In genomic region chrX:838666-839065, GRCh38 we compare ENCODE assay signal across 8 cellular contexts.
DNase-seq lines count a peak whose midpoint lies in the region; FAIRE-seq and TF ChIP-seq lines count a peak whose summit lies in the region.
"Not testable (repeated sequence)": the region's sequence is repeated elsewhere in the genome, so short reads cannot be mapped to it uniquely, and the experiment has no call there.

No MANE protein-coding gene starts in this region.

- H2AFZ ChIP-seq in astrocyte (ENCODE audit: low read depth, low read length) = not testable (repeated sequence)

- H4K20me1 ChIP-seq in astrocyte (ENCODE audit: insufficient read depth, low read length) = not testable (repeated sequence)

- H3K27me3 Mint-ChIP-seq in astrocyte (ENCODE audit: low read depth, unreplicated experiment); endodermal cell (ENCODE audit: insufficient read depth); nephron progenitor cell (ENCODE audit: low read depth, poor library complexity); osteocyte (ENCODE audit: unreplicated experiment): not testable (repeated sequence)
- peaks cover 12% of the 10 kb centered on the region for H3K27me3 Mint-ChIP-seq in type B pancreatic cell

- not testable (repeated sequence) for H3K36me3 ChIP-seq in MG63; astrocyte (ENCODE audit: insufficient read depth, low read length); endodermal cell (ENCODE audit: control insufficient read depth, insufficient read depth, low read length)

- not testable (repeated sequence) for H3K4me3 Mint-ChIP-seq in astrocyte (ENCODE audit: unreplicated experiment); endodermal cell; nephron progenitor cell; osteocyte (ENCODE audit: unreplicated experiment); type B pancreatic cell

- H3K9me3 ChIP-seq in MG63; astrocyte (ENCODE audit: insufficient read depth, low read depth, low read length): not testable (repeated sequence)
- peaks cover 17% of the 10 kb centered on the region for H3K9me3 ChIP-seq in endodermal cell (ENCODE audit: control insufficient read depth, low read length)

- not testable (repeated sequence) for H3K4me1 Mint-ChIP-seq in astrocyte (ENCODE audit: low read depth, unreplicated experiment); endodermal cell; osteocyte (ENCODE audit: unreplicated experiment); type B pancreatic cell (ENCODE audit: unreplicated experiment)
- H3K4me1 Mint-ChIP-seq in nephron progenitor cell = peaks cover 21% of the 10 kb centered on the region

- not testable (repeated sequence) for H3K9ac ChIP-seq in astrocyte (ENCODE audit: low read length); endodermal cell (ENCODE audit: extremely low read depth, low read length, poor library complexity, severe bottlenecking)

- H3K27ac ChIP-seq in astrocyte (ENCODE audit: low read depth, low read length); endodermal cell (ENCODE audit: low read depth, low read length): not testable (repeated sequence)

- not testable (repeated sequence) for FAIRE-seq in astrocyte (lab: Jason Lieb, UNC)

- not testable (repeated sequence) for H3K36me3 Mint-ChIP-seq in astrocyte (ENCODE audit: low read depth, unreplicated experiment); endodermal cell (ENCODE audit: low read depth); nephron progenitor cell (ENCODE audit: low read depth); osteocyte (ENCODE audit: unreplicated experiment); type B pancreatic cell

- H3K4me2 ChIP-seq in astrocyte (ENCODE audit: low read length) = peak overlapping the region; percentile 19

- WGBS in endodermal cell (ENCODE audit: insufficient coverage in 1 of 2, insufficient read length in 1 of 2), 2 experiments = 83 to 88% methylated on average over 1 to 13 of the region's 13 CpGs

- not testable (repeated sequence) for TF ChIP-seq CTCF in astrocyte (IDR thresholded peaks at IDR 0.05; ENCODE audit: insufficient read depth, low read depth, low read length); endodermal cell (conservative IDR thresholded peaks at IDR 0.05); nephron progenitor cell (IDR thresholded peaks at IDR 0.05); osteocyte (IDR thresholded peaks at IDR 0.05); type B pancreatic cell (conservative IDR thresholded peaks at IDR 0.05)

- H3K9me3 Mint-ChIP-seq in astrocyte (ENCODE audit: unreplicated experiment) (peaks cover 11% of the 10 kb centered on the region), endodermal cell (peaks cover 33% of the 10 kb centered on the region), nephron progenitor cell (peaks cover 26% of the 10 kb centered on the region)
- H3K9me3 Mint-ChIP-seq in osteocyte (ENCODE audit: unreplicated experiment); type B pancreatic cell: not testable (repeated sequence)

- not testable (repeated sequence) for H3K27me3 ChIP-seq in MG63; astrocyte (ENCODE audit: insufficient read depth, low read length); endodermal cell (ENCODE audit: control insufficient read depth, insufficient read depth, low read length, poor library complexity, severe bottlenecking)

- H3K27ac Mint-ChIP-seq in astrocyte (ENCODE audit: unreplicated experiment); endodermal cell; nephron progenitor cell; osteocyte (ENCODE audit: unreplicated experiment); type B pancreatic cell: not testable (repeated sequence)

- not testable (repeated sequence) for H3K79me2 ChIP-seq in astrocyte (ENCODE audit: insufficient read depth, low read length)

- not testable (repeated sequence) for H3K4me1 ChIP-seq in astrocyte (ENCODE audit: insufficient read depth, low read length); endodermal cell (ENCODE audit: control insufficient read depth, insufficient read depth, low read length)

- peak; percentile 44 for DNase-seq in ELF-1 (ENCODE audit: low read depth, low spot score)
- DNase-seq in MG63 = peak; percentile 21
- DNase-seq in NOMO-1 treated with dmso at 0.1 percent for 144 hours (lab: John Stamatoyannopoulos, UW; ENCODE audit: unreplicated experiment) = peak; percentile 27
- DNase-seq in astrocyte (ENCODE audit: low read depth) = not testable (repeated sequence)
- peak; percentile 49 for DNase-seq in endodermal cell
- DNase-seq in nephron progenitor cell = peak; percentile 19
- peak; percentile 63 for DNase-seq in osteocyte (ENCODE audit: extremely low spot score, unreplicated experiment)
- peak; percentile 60 for DNase-seq in type B pancreatic cell (ENCODE audit: extremely low spot score, unreplicated experiment)

- peak overlapping the region; percentile 29 for H3K4me3 ChIP-seq in MG63
- not testable (repeated sequence) for H3K4me3 ChIP-seq in astrocyte (ENCODE audit: insufficient read depth, low read depth, low read length); endodermal cell (ENCODE audit: low read length)
